8 cellular contexts compared by ENCODE assay signal in genomic region chr9:83980395-83981125, GRCh38. TPM values are rescaled to one million over a fixed set of nuclear protein-coding genes. Genes with fewer than 3 reads are reported as not detected.
A peak's percentile ranks its signal among the peaks of the same experiment; 100 is the strongest.
DNase-seq lines count a peak whose midpoint lies in the region; ATAC-seq, FAIRE-seq and TF ChIP-seq lines count a peak whose summit lies in the region.

RMI1 (plus strand) TSS chr9:83980805; CDS start chr9:84000987, 20,182 bp downstream.

- H3K4me3 ChIP-seq in AG04450 (ENCODE audit: low read depth, low read length): peak within 1 kb of the TSS; percentile 98
- H3K4me3 ChIP-seq in WI38 (ENCODE audit: low read depth, low read length): peak within 1 kb of the TSS; percentile 75
- H3K4me3 ChIP-seq in bronchial epithelial cell (ENCODE audit: low read depth, low read length): peak within 1 kb of the TSS; percentile 86

- ATAC-seq in GM18873 (IDR thresholded peaks at IDR 0.05; ENCODE audit: low FRiP score, unreplicated experiment): peak; percentile 67
- peak; percentile 53 for ATAC-seq in HG03139 (IDR thresholded peaks at IDR 0.05; ENCODE audit: unreplicated experiment)

- CTCF ChIA-PET in AG04450 (lab: Charles Lee): interaction anchor here (0.5 to 1.4 kb wide), 3 partner anchors 41 to 326 kb away, joined by 3 read pairs; no protein-coding TSS in a partner anchor

- no peaks in the 10 kb centered on the region for H3K27me3 ChIP-seq in AG04450 (ENCODE audit: control insufficient read depth, insufficient read depth, low read length)
- no peaks in the 10 kb centered on the region for H3K27me3 ChIP-seq in bronchial epithelial cell (ENCODE audit: control insufficient read depth, insufficient read depth, low read length)

- DNase-seq in AG04450 (ENCODE audit: low read depth, low spot score) (peak; percentile 97), NCI-H2227 (lab: John Stamatoyannopoulos, UW; ENCODE audit: unreplicated experiment) (peak; percentile 97), bronchial epithelial cell (ENCODE audit: low read depth) (peak; percentile 86), iPS-NIHi7 (ENCODE audit: extremely low spot score) (peak; percentile 91), smooth muscle cell of the brain vasculature (ENCODE audit: low read depth, low spot score) (peak; percentile 97)

- no peak for FAIRE-seq in bronchial epithelial cell (lab: Jason Lieb, UNC)

- H3K36me3 ChIP-seq in bronchial epithelial cell (ENCODE audit: control insufficient read depth, insufficient read depth, low read length): peaks cover 5% of the 10 kb centered on the region

- peak within 1 kb of the TSS; percentile 98 for H3K27ac ChIP-seq in AG04450 (ENCODE audit: low read depth, low read length)

- POLR2A ChIA-PET in AG04450 (lab: Yijun Ruan, JAX): interaction anchor here (0.6 to 1.8 kb wide), 16 partner anchors 13 to 332 kb away, joined by 3 to 13 read pairs (median 4); partner anchors contain the start of gene KIF27

- peaks cover 4% of the 10 kb centered on the region; the same call in 1 of the 2 replicates for H3K9me3 ChIP-seq in AG04450 (ENCODE audit: control insufficient read depth, insufficient read depth, low read length)

- peak; percentile 22 for TF ChIP-seq CTCF in AG04450 (IDR thresholded peaks at IDR 0.05; ENCODE audit: low read depth, low read length)
- no peak for TF ChIP-seq CTCF in WI38 (IDR thresholded peaks at IDR 0.05; ENCODE audit: low read depth, low read length)
- TF ChIP-seq CTCF in bronchial epithelial cell (IDR thresholded peaks at IDR 0.05; ENCODE audit: insufficient read depth, low read length, severe bottlenecking): peak; percentile 36

RNA-seq across cellular contexts. Expression of gene RMI1, which starts in this region (rescaled TPM):
- 4.0 and 4.7 TPM in 2 replicates for polyA plus RNA-seq in AG04450 (2011; rRNA removed)
- 2.3 and 5.4 TPM in 2 replicates for polyA minus RNA-seq in AG04450 (2011; rRNA and poly(A)+ RNA removed)
- total RNA-seq in bronchial epithelial cell: 3.7 and 4.7 TPM in 2 replicates

Comparison
In these comparisons a context has a peak if more than half of its experiments do, and no peak if none do; other contexts are left out.
1. Peak in every context shown above with its lines: DNase-seq, ATAC-seq, H3K4me3 ChIP-seq and H3K27ac ChIP-seq.